8 cellular contexts compared by ENCODE assay signal in the genomic region with DNA sequence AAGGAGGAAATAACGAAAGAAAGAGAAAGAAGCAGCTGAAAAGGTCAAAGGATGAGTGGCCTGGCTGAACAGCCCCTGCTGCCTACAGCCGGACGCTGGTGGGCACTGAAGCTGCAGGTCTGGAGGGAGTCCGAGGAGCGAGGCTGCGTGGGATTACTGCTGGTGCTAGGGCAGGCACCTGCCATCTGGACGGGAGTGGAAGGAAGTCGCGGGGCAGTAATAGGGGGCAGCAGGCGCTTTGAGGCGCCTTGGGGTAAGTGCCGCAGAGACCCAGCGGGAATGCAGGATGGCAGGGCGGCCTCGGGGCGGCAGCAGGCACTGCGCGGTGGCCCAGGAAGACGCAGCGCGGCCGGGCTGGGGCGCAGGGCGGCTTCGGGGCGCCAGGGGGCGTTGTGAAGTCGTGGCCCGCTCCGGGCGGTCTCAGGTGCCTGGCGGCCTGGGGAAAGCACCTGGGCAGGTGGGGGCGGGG. TPM values are rescaled to one million over a fixed set of nuclear protein-coding genes. Genes with fewer than 3 reads are reported as not detected.
DNase-seq lines count a peak whose midpoint lies in the region; ATAC-seq and TF ChIP-seq lines count a peak whose summit lies in the region.

No MANE protein-coding gene starts in this region.

- TF ChIP-seq CTCF in AG10803 (conservative IDR thresholded peaks at IDR 0.05; ENCODE audit: low read length) (peak; percentile 43), endothelial cell (IDR thresholded peaks at IDR 0.05; ENCODE audit: unreplicated experiment) (peak; percentile 96)

- peaks cover 7% of the 10 kb centered on the region for H3K27me3 ChIP-seq in mesendoderm (ENCODE audit: insufficient read depth, low read length, poor library complexity)

- H2BK120ac ChIP-seq in mesendoderm (ENCODE audit: low read depth, low read length): no peak overlapping the region

- no peak overlapping the region for H3K56ac ChIP-seq in mesendoderm (ENCODE audit: low read length)

- H3K79me2 ChIP-seq in mesendoderm (ENCODE audit: control insufficient read depth, insufficient read depth, low read length): no peaks in the 10 kb centered on the region

- DNase-seq in AG10803 (ENCODE audit: low read depth) (peak; percentile 30), GM19238 (ENCODE audit: insufficient read length, low spot score) (peak; percentile 88), NCI-H69 (lab: John Stamatoyannopoulos, UW) (peak; percentile 95), endothelial cell (ENCODE audit: low spot score) (peak; percentile 86), mesendoderm (peak; percentile 85)
- DNase-seq in activated CD8-positive, alpha-beta memory T cell treated with anti-CD3 and anti-CD28 coated beads for 48 hours (ENCODE audit: low read depth in 2 of 3, low spot score in 2 of 3): peak; percentile 41 to 57 (median 56)
- DNase-seq in stimulated activated CD8-positive, alpha-beta memory T cell treated with anti-CD3 and anti-CD28 coated beads, Interleukin-2, amount 100 ng/mL, for 1 hour (ENCODE audit: low read depth in 2 of 2): peak; percentile 15 to 33

- no peak overlapping the region for H3K18ac ChIP-seq in mesendoderm (ENCODE audit: low read length)

- H3K23ac ChIP-seq in mesendoderm (ENCODE audit: low read length): no peak overlapping the region

- WGBS in mesendoderm (ENCODE audit: extremely low coverage, insufficient coverage, low lambda C conversion rate): no CpG with 5 or more reads among the region's 33 CpGs

- H2BK5ac ChIP-seq in mesendoderm (ENCODE audit: low read length): no peak overlapping the region

- no peak overlapping the region for H2AK5ac ChIP-seq in mesendoderm (ENCODE audit: low read length)

- H3K4me3 ChIP-seq in AG10803 (ENCODE audit: low read length): no peak overlapping the region
- H3K4me3 ChIP-seq in mesendoderm (ENCODE audit: low read length): no peak overlapping the region

- no peaks in the 10 kb centered on the region for H3K4me1 ChIP-seq in mesendoderm (ENCODE audit: control insufficient read depth, low read depth, low read length)

- H3K9me3 Mint-ChIP-seq in endothelial cell (ENCODE audit: unreplicated experiment): no peaks in the 10 kb centered on the region

- peaks cover 4% of the 10 kb centered on the region for H3K4me1 Mint-ChIP-seq in endothelial cell (ENCODE audit: unreplicated experiment)

- H3K36me3 ChIP-seq in mesendoderm (ENCODE audit: control insufficient read depth, insufficient read depth, low read length): no peaks in the 10 kb centered on the region

- peak overlapping the region; percentile 81 for H3K4me3 Mint-ChIP-seq in endothelial cell (ENCODE audit: unreplicated experiment)

- H4K8ac ChIP-seq in mesendoderm (ENCODE audit: low read depth, low read length): no peak overlapping the region

- H3K4ac ChIP-seq in mesendoderm (ENCODE audit: low read depth, low read length): no peak overlapping the region

- H3K4me2 ChIP-seq in mesendoderm (ENCODE audit: low read length): peak overlapping the region; percentile 23

- H3K27me3 Mint-ChIP-seq in endothelial cell (ENCODE audit: unreplicated experiment): peaks cover 9% of the 10 kb centered on the region

- H3K9ac ChIP-seq in mesendoderm (ENCODE audit: low read length): no peak overlapping the region

- H4K5ac ChIP-seq in mesendoderm (ENCODE audit: low read length): no peak overlapping the region

- H3K27ac Mint-ChIP-seq in endothelial cell (ENCODE audit: unreplicated experiment): no peak overlapping the region

- H3K79me1 ChIP-seq in mesendoderm (ENCODE audit: low read length): no peaks in the 10 kb centered on the region

- peaks cover 4% of the 10 kb centered on the region for H3K36me3 Mint-ChIP-seq in endothelial cell (ENCODE audit: low read depth, unreplicated experiment)

- no peak overlapping the region for H3K27ac ChIP-seq in mesendoderm (ENCODE audit: low read depth, low read length)

- H2BK15ac ChIP-seq in mesendoderm (replicated peaks; ENCODE audit: low read depth): no peak overlapping the region

- peak; percentile 77 for ATAC-seq in HG03457 (IDR thresholded peaks at IDR 0.05; ENCODE audit: unreplicated experiment)

RNA-seq across cellular contexts. Expression of a gene that starts 0.3 kb away (rescaled TPM):
- total RNA-seq in endothelial cell (ENCODE audit: unreplicated experiment): not detected
- 0.07 TPM for polyA plus RNA-seq in mesendoderm (2013, experiment 1 of 2)
- polyA plus RNA-seq in mesendoderm (2013, experiment 2 of 2): 0.04 TPM

RNA-seq across cellular contexts. Expression of a gene that starts 33.0 kb away (rescaled TPM):
- total RNA-seq in endothelial cell (ENCODE audit: unreplicated experiment): 32.0 TPM
- polyA plus RNA-seq in mesendoderm (2013, experiment 1 of 2): 7.4 TPM
- polyA plus RNA-seq in mesendoderm (2013, experiment 2 of 2): 7.2 TPM

Comparison
In these comparisons a context has a peak if more than half of its experiments do, and no peak if none do; other contexts are left out.
1. DNase-seq: peak in every context shown above with its lines; median percentile 95 in NCI-H69; 88 in GM19238; 86 in endothelial cell; 85 in mesendoderm; 56 in activated CD8-positive, alpha-beta memory T cell treated with anti-CD3 and anti-CD28 coated beads for 48 hours; 30 in AG10803; 24 in stimulated activated CD8-positive, alpha-beta memory T cell treated with anti-CD3 and anti-CD28 coated beads, Interleukin-2, amount 100 ng/mL, for 1 hour.